ENCODE assay signal across 20 cellular contexts in the genomic region with DNA sequence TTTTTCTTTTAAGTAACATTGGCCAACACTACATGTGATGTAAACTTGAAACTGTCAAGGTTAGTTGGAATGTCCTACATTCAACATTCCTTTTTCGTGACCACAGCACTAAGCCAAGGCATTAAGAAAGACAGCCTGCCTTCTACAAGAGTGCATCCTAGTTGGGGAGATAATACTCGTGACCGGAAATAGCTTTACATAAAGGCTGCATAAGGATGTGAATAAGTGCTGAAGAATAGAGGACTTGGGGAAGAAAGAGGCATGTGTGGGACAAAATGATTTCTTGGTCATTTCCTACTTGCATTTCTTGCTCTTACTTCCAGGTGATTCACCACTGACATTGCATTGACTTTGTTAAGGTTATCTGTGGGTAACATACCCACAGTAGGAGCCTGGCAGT.
A peak's percentile ranks its signal among the peaks of the same experiment; 100 is the strongest.
DNase-seq lines count a peak whose midpoint lies in the region; ATAC-seq and TF ChIP-seq lines count a peak whose summit lies in the region.
"Had no signal": no experiment of that assay in that cellular context is flagged by ENCODE, and none has a peak within 500 bp of the region (broad histone marks: within the 10 kb centered on the region; RNA-seq: fewer than 3 reads in every experiment).

No MANE protein-coding gene starts in this region.

- no peaks in the 10 kb centered on the region for H3K27me3 ChIP-seq in RWPE2 (ENCODE audit: insufficient read depth, poor library complexity, severe bottlenecking)
- H3K27me3 ChIP-seq in esophagus muscularis mucosa, result peaks cover 0 to 4% (median 0%) of the 10 kb centered on the region in 4 donors
- H3K27me3 ChIP-seq: SJSA1 had no signal

- H3K27ac ChIP-seq in RWPE2 (ENCODE audit: poor library complexity, severe bottlenecking), result no peak overlapping the region
- no peak overlapping the region for H3K27ac ChIP-seq in esophagus muscularis mucosa (replicated peaks in 1 of 4)
- H3K27ac ChIP-seq in coronary artery, result no peak overlapping the region
- H3K27ac ChIP-seq: HL-60, SJSA1 had no signal

- no peaks in the 10 kb centered on the region for H3K4me1 ChIP-seq in RWPE2 (ENCODE audit: insufficient read depth, poor library complexity, severe bottlenecking)
- H3K4me1 ChIP-seq in esophagus muscularis mucosa, result no peaks in the 10 kb centered on the region
- H3K4me1 ChIP-seq: SJSA1 had no signal

- H3K9me3 ChIP-seq in RWPE2 (ENCODE audit: severe bottlenecking), result no peaks in the 10 kb centered on the region
- H3K9me3 ChIP-seq in esophagus muscularis mucosa, result no peaks in the 10 kb centered on the region
- H3K9me3 ChIP-seq: SJSA1 had no signal

- H3K4me3 ChIP-seq in RWPE2 (ENCODE audit: severe bottlenecking) (no peak overlapping the region), esophagus muscularis mucosa (no peak overlapping the region), skeletal muscle cell (ENCODE audit: low read depth, low read length) (no peak overlapping the region), coronary artery (no peak overlapping the region)
- H3K4me3 ChIP-seq: GM12878, SJSA1 had no signal

- intact Hi-C loops in esophagus muscularis mucosa (cut with DNase I), result no loop called here

- H3K36me3 ChIP-seq in RWPE2 (ENCODE audit: low read depth) (no peaks in the 10 kb centered on the region), esophagus muscularis mucosa (no peaks in the 10 kb centered on the region)
- H3K36me3 ChIP-seq: SJSA1 had no signal

- TF ChIP-seq CTCF in RWPE2 (IDR thresholded peaks at IDR 0.05; ENCODE audit: poor library complexity, severe bottlenecking) (no peak), esophagus muscularis mucosa (IDR thresholded peaks at IDR 0.05) (no peak), coronary artery (IDR thresholded peaks at IDR 0.05) (no peak)

- ATAC-seq in RWPE2 (ENCODE audit: low read depth), result peak; percentile 63
- ATAC-seq in HG03135 (IDR thresholded peaks at IDR 0.05; ENCODE audit: unreplicated experiment), result no peak
- ATAC-seq: GM12878, HepG2, Right ventricle myocardium inferior had no signal

- peak; percentile 40 for DNase-seq in ELR (ENCODE audit: low read depth)
- no peak for DNase-seq in RWPE2 (ENCODE audit: low spot score)
- DNase-seq in esophagus muscularis mucosa (ENCODE audit: extremely low spot score), result peak; percentile 21
- DNase-seq in skeletal muscle cell (ENCODE audit: low read depth), result peak; percentile 11
- DNase-seq in DMS153 treated with DMSO at 0.1 percent for 48 hours (lab: John Stamatoyannopoulos, UW; ENCODE audit: unreplicated experiment), result no peak
- no peak for DNase-seq in coronary artery (ENCODE audit: low spot score)
- DNase-seq in DMS53 (lab: John Stamatoyannopoulos, UW), result no peak
- DNase-seq: ACHN, Calu3, Karpas-422, NCI-H1694, NCI-H2029 treated with DMSO at 0.1 percent for 48 hours, NCI-H69, OCI-M1 had no signal

- no peak for TF ChIP-seq POLR2A in esophagus muscularis mucosa (IDR thresholded peaks at IDR 0.05; ENCODE audit: low read depth)

- TF ChIP-seq EP300 in esophagus muscularis mucosa (IDR thresholded peaks at IDR 0.05), result no peak

- WGBS in esophagus muscularis mucosa, result 44% methylated on average over 3 of the region's 3 CpGs

Comparison
In these comparisons a context has a peak if more than half of its experiments do, and no peak if none do; other contexts are left out.
1. DNase-seq: peak in ELR (single experiment), esophagus muscularis mucosa (single experiment) and skeletal muscle cell (single experiment); none in RWPE2 (single experiment), DMS153 treated with DMSO at 0.1 percent for 48 hours (single experiment), coronary artery (single experiment) and DMS53 (single experiment).